In genomic region chr6:7111095-7111690, GRCh38 we compare ENCODE assay signal across 18 cellular contexts. TPM values are rescaled to one million over a fixed set of nuclear protein-coding genes. Genes with fewer than 3 reads are reported as not detected.
A peak's percentile ranks its signal among the peaks of the same experiment; 100 is the strongest.
DNase-seq lines count a peak whose midpoint lies in the region; ATAC-seq and TF ChIP-seq lines count a peak whose summit lies in the region.
"Had no signal": no experiment of that assay in that cellular context is flagged by ENCODE, and none has a peak within 500 bp of the region (broad histone marks: within the 10 kb centered on the region; RNA-seq: fewer than 3 reads in every experiment).

No MANE protein-coding gene starts in this region.

- H3K27me3 ChIP-seq in SK-N-SH (ENCODE audit: insufficient read depth): no peaks in the 10 kb centered on the region
- no peaks in the 10 kb centered on the region for H3K27me3 ChIP-seq in DOHH2 (ENCODE audit: control insufficient read depth, low read length)
- H3K27me3 ChIP-seq in lower lobe of right lung (ENCODE audit: low read depth): no peaks in the 10 kb centered on the region
- H3K27me3 ChIP-seq: upper lobe of right lung had no signal

- DNase-seq in SK-N-SH (no peak), natural killer cell (no peak), lower lobe of right lung (no peak)
- no peak for DNase-seq in activated CD8-positive, alpha-beta T cell treated with anti-CD3 and anti-CD28 coated beads, Interleukin-2, amount 10 ng/mL, durations not matched to agents 7 days and 5 days
- DNase-seq in effector memory CD8-positive, alpha-beta T cell: no peak
- DNase-seq: 8988T; activated T-cell treated with anti-CD3 and anti-CD28 coated beads, Interleukin-2, amount 50 U/mL, for 4 hours; DMS 273 treated with DMSO at 0.1 percent for 48 hours; effector CD8-positive, alpha-beta T cell; glutamatergic neuron; GOT3; NCI-H2107; nucleus accumbens; stimulated activated CD8-positive, alpha-beta memory T cell treated with anti-CD3 and anti-CD28 coated beads, Interleukin-4, amount 100 ng/mL, for 48 hours; upper lobe of right lung had no signal

- no peaks in the 10 kb centered on the region for H3K9me3 Mint-ChIP-seq in activated CD8-positive, alpha-beta T cell treated with anti-CD3 and anti-CD28 coated beads, Interleukin-2, amount 10 ng/mL, durations not matched to agents 7 days and 5 days (ENCODE audit: insufficient read depth)
- no peaks in the 10 kb centered on the region for H3K9me3 Mint-ChIP-seq in natural killer cell
- no peaks in the 10 kb centered on the region for H3K9me3 Mint-ChIP-seq in effector memory CD8-positive, alpha-beta T cell
- H3K9me3 Mint-ChIP-seq: activated T-cell treated with anti-CD3 and anti-CD28 coated beads, Interleukin-2, amount 50 U/mL, for 4 hours had no signal

- no peaks in the 10 kb centered on the region for H3K36me3 ChIP-seq in SK-N-SH (replicated peaks in 1 of 2; ENCODE audit: control insufficient read depth in 1 of 2, insufficient read depth in 2 of 2, low read length in 1 of 2)
- H3K36me3 ChIP-seq in DOHH2 (ENCODE audit: control insufficient read depth, low read length): peaks cover 7% of the 10 kb centered on the region
- no peaks in the 10 kb centered on the region for H3K36me3 ChIP-seq in lower lobe of right lung
- H3K36me3 ChIP-seq: upper lobe of right lung had no signal

- peaks cover 6 to 32% of the 10 kb centered on the region in 2 experiments; a peak in 2 of 4 replicates for H3K4me1 ChIP-seq in SK-N-SH (ENCODE audit: control insufficient read depth in 1 of 2, insufficient read depth in 2 of 2, low read depth in 1 of 2, low read length in 1 of 2)
- H3K4me1 ChIP-seq in DOHH2 (ENCODE audit: control insufficient read depth, low read length): peaks cover 54% of the 10 kb centered on the region
- peaks cover 64% of the 10 kb centered on the region for H3K4me1 ChIP-seq in lower lobe of right lung

- no peaks in the 10 kb centered on the region for H3K27me3 Mint-ChIP-seq in activated CD8-positive, alpha-beta T cell treated with anti-CD3 and anti-CD28 coated beads, Interleukin-2, amount 10 ng/mL, durations not matched to agents 7 days and 5 days (ENCODE audit: low read depth)
- H3K27me3 Mint-ChIP-seq in natural killer cell (ENCODE audit: low read depth in 2 of 2): no peaks in the 10 kb centered on the region
- H3K27me3 Mint-ChIP-seq in effector memory CD8-positive, alpha-beta T cell: no peaks in the 10 kb centered on the region

- TF ChIP-seq CTCF in SK-N-SH (IDR thresholded peaks at IDR 0.05) (no peak), DOHH2 (IDR thresholded peaks at IDR 0.05; ENCODE audit: low read depth, low read length, poor library complexity, severe bottlenecking) (no peak), natural killer cell (IDR thresholded peaks at IDR 0.05) (no peak), lower lobe of right lung (IDR thresholded peaks at IDR 0.05) (no peak)

- intact Hi-C loops in natural killer cell (cut with micrococcal nuclease) (no loop called here), lower lobe of right lung (cut with DNase I) (no loop called here)

- peak overlapping the region; percentile 92 for H3K4me3 Mint-ChIP-seq in activated CD8-positive, alpha-beta T cell treated with anti-CD3 and anti-CD28 coated beads, Interleukin-2, amount 10 ng/mL, durations not matched to agents 7 days and 5 days
- H3K4me3 Mint-ChIP-seq in natural killer cell: peak overlapping the region; percentile 96
- no peak overlapping the region for H3K4me3 Mint-ChIP-seq in effector memory CD8-positive, alpha-beta T cell

- H3K9me3 ChIP-seq in SK-N-SH: no peaks in the 10 kb centered on the region
- no peaks in the 10 kb centered on the region for H3K9me3 ChIP-seq in DOHH2 (ENCODE audit: control insufficient read depth, insufficient read depth, low read length)
- H3K9me3 ChIP-seq in lower lobe of right lung: no peaks in the 10 kb centered on the region
- H3K9me3 ChIP-seq: upper lobe of right lung had no signal

- POLR2A ChIA-PET in SK-N-SH (lab: Yijun Ruan, JAX): no interaction called here
- POLR2A ChIA-PET in activated CD8-positive, alpha-beta T cell treated with anti-CD3 and anti-CD28 coated beads, Interleukin-2, amount 10 ng/mL, durations not matched to agents 7 days and 5 days (lab: Charles Lee): interaction anchor here (7.0 kb wide), 1 partner anchor 26 kb away, joined by 52 read pairs; no protein-coding TSS in a partner anchor

- H3F3A ChIP-seq in SK-N-SH (replicated peaks; ENCODE audit: insufficient read depth) (peaks cover 3% of the 10 kb centered on the region), DOHH2 (ENCODE audit: control insufficient read depth, insufficient read depth) (peaks cover 16% of the 10 kb centered on the region)

- no peaks in the 10 kb centered on the region for H3K9me2 ChIP-seq in SK-N-SH
- H3K9me2 ChIP-seq in DOHH2 (replicated peaks; ENCODE audit: control insufficient read depth, low read length): no peaks in the 10 kb centered on the region

- H3K79me2 ChIP-seq in SK-N-SH (ENCODE audit: insufficient read depth) (peaks cover 73% of the 10 kb centered on the region), DOHH2 (ENCODE audit: control insufficient read depth, low read length) (peaks cover 85% of the 10 kb centered on the region)

- 66% methylated on average over 4 of the region's 4 CpGs for WGBS in SK-N-SH (ENCODE audit: low lambda C conversion rate)

- H3K27ac Mint-ChIP-seq in activated CD8-positive, alpha-beta T cell treated with anti-CD3 and anti-CD28 coated beads, Interleukin-2, amount 10 ng/mL, durations not matched to agents 7 days and 5 days: no peak overlapping the region
- peak overlapping the region; percentile 86 to 91 for H3K27ac Mint-ChIP-seq in natural killer cell
- no peak overlapping the region for H3K27ac Mint-ChIP-seq in effector memory CD8-positive, alpha-beta T cell

- no peak overlapping the region for H3K9ac ChIP-seq in SK-N-SH

- no peak overlapping the region for H3K4me3 ChIP-seq in SK-N-SH (ENCODE audit: low read depth in 2 of 2, low read length in 1 of 2)
- no peak overlapping the region for H3K4me3 ChIP-seq in DOHH2 (ENCODE audit: low read length)
- H3K4me3 ChIP-seq in lower lobe of right lung: no peak overlapping the region
- H3K4me3 ChIP-seq: upper lobe of right lung had no signal

- no peak for TF ChIP-seq RAD21 in SK-N-SH (IDR thresholded peaks at IDR 0.05; ENCODE audit: low read length)

- no peak for TF ChIP-seq EP300 in SK-N-SH (IDR thresholded peaks at IDR 0.05; ENCODE audit: borderline replicate concordance in 1 of 2, low read depth in 1 of 2, low read length in 1 of 2)

- peaks cover 61% of the 10 kb centered on the region for H3K4me1 Mint-ChIP-seq in activated CD8-positive, alpha-beta T cell treated with anti-CD3 and anti-CD28 coated beads, Interleukin-2, amount 10 ng/mL, durations not matched to agents 7 days and 5 days (ENCODE audit: low read depth)
- peaks cover 52 to 58% of the 10 kb centered on the region in 2 donors for H3K4me1 Mint-ChIP-seq in natural killer cell
- H3K4me1 Mint-ChIP-seq in effector memory CD8-positive, alpha-beta T cell (ENCODE audit: low read depth in 2 of 2): peaks cover 41 to 53% of the 10 kb centered on the region in 2 donors

- H3K36me3 Mint-ChIP-seq in activated CD8-positive, alpha-beta T cell treated with anti-CD3 and anti-CD28 coated beads, Interleukin-2, amount 10 ng/mL, durations not matched to agents 7 days and 5 days (ENCODE audit: low read depth): peaks cover 14% of the 10 kb centered on the region
- no peaks in the 10 kb centered on the region for H3K36me3 Mint-ChIP-seq in natural killer cell
- H3K36me3 Mint-ChIP-seq in effector memory CD8-positive, alpha-beta T cell (ENCODE audit: insufficient read depth): peaks cover 19% of the 10 kb centered on the region

- ATAC-seq in SK-N-SH treated with all-trans-retinoic acid at 6 μM for 48 hours (no peak), natural killer cell (no peak), lower lobe of right lung (no peak), GM19455 (IDR thresholded peaks at IDR 0.05; ENCODE audit: unreplicated experiment) (no peak)
- ATAC-seq in activated CD8-positive, alpha-beta T cell treated with anti-CD3 and anti-CD28 coated beads, Interleukin-2, amount 10 ng/mL, durations not matched to agents 7 days and 5 days: no peak
- no peak for ATAC-seq in effector memory CD8-positive, alpha-beta T cell (replicated peaks)
- ATAC-seq: activated T-cell treated with anti-CD3 and anti-CD28 coated beads, Interleukin-2, amount 50 U/mL, for 4 hours; upper lobe of right lung had no signal

- CTCF ChIA-PET in SK-N-SH (lab: Yijun Ruan, JAX): no interaction called here
- CTCF ChIA-PET in activated CD8-positive, alpha-beta T cell treated with anti-CD3 and anti-CD28 coated beads, Interleukin-2, amount 10 ng/mL, durations not matched to agents 7 days and 5 days (lab: Charles Lee): interaction anchor here (0.9 to 7.2 kb wide), 8 partner anchors 17 to 352 kb away, joined by 3 to 39 read pairs (median 5); no protein-coding TSS in a partner anchor

- H4K20me1 ChIP-seq in SK-N-SH (ENCODE audit: insufficient read depth) (peaks cover 62% of the 10 kb centered on the region), DOHH2 (ENCODE audit: control insufficient read depth, insufficient read depth, low read depth, low read length) (peaks cover 35% of the 10 kb centered on the region)

- 0 out of 2 replicates have a peak overlapping the region, but pooled peaks have one; percentile 83 for H3K4me2 ChIP-seq in SK-N-SH
- H3K4me2 ChIP-seq in DOHH2 (ENCODE audit: low read length): peak overlapping the region; percentile 92

- H2AFZ ChIP-seq in SK-N-SH (ENCODE audit: low read depth): no peak overlapping the region

- H3K27ac ChIP-seq in SK-N-SH (ENCODE audit: low read depth in 2 of 2, low read length in 1 of 2) (no peak overlapping the region), DOHH2 (ENCODE audit: low read depth, low read length) (no peak overlapping the region), lower lobe of right lung (no peak overlapping the region)
- H3K27ac ChIP-seq: upper lobe of right lung had no signal

TF ChIP-seq in SK-N-SH treated with all-trans-retinoic acid at 6 μM for 48 hours, 23 proteins besides CTCF, POLR2A, EP300 and RAD21 (continues in another document):
- no peak for TF ChIP-seq ZNF8 (CRISPR knock-in tag; IDR thresholded peaks at IDR 0.05)
- TF ChIP-seq TOX (CRISPR knock-in tag; IDR thresholded peaks at IDR 0.05; ENCODE audit: borderline replicate concordance): no peak
- no peak for TF ChIP-seq ZC3H10 (CRISPR knock-in tag; IDR thresholded peaks at IDR 0.05)
- no peak for TF ChIP-seq ZFP30 (CRISPR knock-in tag; IDR thresholded peaks at IDR 0.05)
- TF ChIP-seq SNAI2 (CRISPR knock-in tag; IDR thresholded peaks at IDR 0.05): no peak
- TF ChIP-seq TCF4 (CRISPR knock-in tag; IDR thresholded peaks at IDR 0.05; ENCODE audit: borderline replicate concordance): no peak
- TF ChIP-seq PPARA (CRISPR knock-in tag; IDR thresholded peaks at IDR 0.05; ENCODE audit: borderline replicate concordance): no peak
- TF ChIP-seq ESRRG (CRISPR knock-in tag; IDR thresholded peaks at IDR 0.05): no peak

RNA-seq across cellular contexts. Expression of gene RREB1, which starts 3.4 kb away (rescaled TPM):
- polyA plus RNA-seq in SK-N-SH (2012; rRNA removed): 1.5 and 2.0 TPM in 2 replicates
- polyA plus RNA-seq in SK-N-SH (2012; cell fraction: cytosol; rRNA removed): 1.2 and 1.6 TPM in 2 replicates
- polyA plus RNA-seq in SK-N-SH (2012; cell fraction: nucleus; rRNA removed): 7.5 and 8.0 TPM in 2 replicates
- 10 to 100 TPM; 27.5 to 29.0 TPM for total RNA-seq in activated CD8-positive, alpha-beta T cell treated with anti-CD3 and anti-CD28 coated beads, Interleukin-2, amount 10 ng/mL, durations not matched to agents 7 days and 5 days
- 10 to 100 TPM; 42.2 to 51.8 (median 44.0) TPM for total RNA-seq in natural killer cell
- 62.8 TPM for total RNA-seq in lower lobe of right lung

Comparison
In these comparisons a context has a peak if more than half of its experiments do, and no peak if none do; other contexts are left out.
1. H3K27ac Mint-ChIP-seq: peak in natural killer cell (2 of 2); none in activated CD8-positive, alpha-beta T cell treated with anti-CD3 and anti-CD28 coated beads, Interleukin-2, amount 10 ng/mL, durations not matched to agents 7 days and 5 days (single experiment) and effector memory CD8-positive, alpha-beta T cell (0 of 2).
2. H3K4me3 Mint-ChIP-seq: peak in activated CD8-positive, alpha-beta T cell treated with anti-CD3 and anti-CD28 coated beads, Interleukin-2, amount 10 ng/mL, durations not matched to agents 7 days and 5 days (single experiment) and natural killer cell (single experiment); none in effector memory CD8-positive, alpha-beta T cell (0 of 2).